ENCODE assay signal across 8 cellular contexts in the genomic region with DNA sequence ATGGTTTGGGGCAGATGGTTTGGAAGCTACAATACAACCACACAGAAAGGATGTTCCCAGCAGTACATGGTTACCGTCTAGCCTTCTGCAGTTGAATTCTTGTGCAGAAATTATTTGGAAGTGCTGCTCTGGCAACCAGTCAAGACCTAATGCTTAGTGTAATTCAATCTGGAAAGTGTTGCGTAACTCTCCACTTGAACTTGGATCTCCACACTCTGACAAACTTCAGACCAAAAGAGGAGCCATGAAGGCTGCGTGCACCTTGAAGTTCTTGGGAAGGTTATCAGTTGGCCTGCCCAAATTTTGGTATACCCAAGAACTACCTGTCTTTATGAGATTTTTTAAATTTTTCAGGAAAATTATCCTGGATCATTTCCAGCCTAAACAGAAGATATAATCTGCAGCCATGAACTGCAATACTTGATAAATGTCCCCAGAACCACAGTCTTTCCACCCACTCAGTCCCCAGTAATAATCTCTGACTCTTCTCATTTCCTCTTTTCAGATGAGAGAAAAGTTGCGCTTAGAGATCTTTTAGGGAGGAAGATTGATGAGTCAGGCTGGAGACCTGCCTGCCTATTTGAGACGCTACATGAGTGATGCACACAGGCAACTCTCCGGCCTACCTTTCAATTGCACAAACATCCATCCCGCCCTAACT.
A peak's percentile ranks its signal among the peaks of the same experiment; 100 is the strongest.
DNase-seq lines count a peak whose midpoint lies in the region; ATAC-seq and TF ChIP-seq lines count a peak whose summit lies in the region.

No MANE protein-coding gene starts in this region.

- peaks cover 6% of the 10 kb centered on the region for H3K36me3 Mint-ChIP-seq in activated CD4-positive, alpha-beta memory T cell treated with anti-CD3 and anti-CD28 coated beads, Interleukin-2, amount 10 ng/mL, durations not matched to agents 7 days and 5 days (ENCODE audit: low read depth)

- no peak for TF ChIP-seq POLR2A in lower leg skin (IDR thresholded peaks at IDR 0.05)

- no peak overlapping the region for H3K4me3 ChIP-seq in lower leg skin (ENCODE audit: low read depth, poor library complexity, severe bottlenecking)

- TF ChIP-seq CTCF in lower leg skin (IDR thresholded peaks at IDR 0.05): no peak

- H3K9me3 Mint-ChIP-seq in activated CD4-positive, alpha-beta memory T cell treated with anti-CD3 and anti-CD28 coated beads, Interleukin-2, amount 10 ng/mL, durations not matched to agents 7 days and 5 days: no peaks in the 10 kb centered on the region

- H3K4me3 Mint-ChIP-seq in activated CD4-positive, alpha-beta memory T cell treated with anti-CD3 and anti-CD28 coated beads, Interleukin-2, amount 10 ng/mL, durations not matched to agents 7 days and 5 days: no peak overlapping the region

- WGBS in lower leg skin, 2 donors: 50 to 64% methylated on average over 7 of the region's 7 CpGs

- no peak overlapping the region for H3K27ac Mint-ChIP-seq in activated CD4-positive, alpha-beta memory T cell treated with anti-CD3 and anti-CD28 coated beads, Interleukin-2, amount 10 ng/mL, durations not matched to agents 7 days and 5 days

- POLR2A ChIA-PET in activated CD4-positive, alpha-beta memory T cell treated with anti-CD3 and anti-CD28 coated beads, Interleukin-2, amount 10 ng/mL, durations not matched to agents 7 days and 5 days (lab: Charles Lee): no interaction called here

- H3K4me1 Mint-ChIP-seq in activated CD4-positive, alpha-beta memory T cell treated with anti-CD3 and anti-CD28 coated beads, Interleukin-2, amount 10 ng/mL, durations not matched to agents 7 days and 5 days: no peaks in the 10 kb centered on the region

- H3K27me3 Mint-ChIP-seq in activated CD4-positive, alpha-beta memory T cell treated with anti-CD3 and anti-CD28 coated beads, Interleukin-2, amount 10 ng/mL, durations not matched to agents 7 days and 5 days: no peaks in the 10 kb centered on the region

- intact Hi-C loops in lower leg skin (cut with DNase I; ENCODE audit: low total_unique reads): no loop called here

- CTCF ChIA-PET in activated CD4-positive, alpha-beta memory T cell treated with anti-CD3 and anti-CD28 coated beads, Interleukin-2, amount 10 ng/mL, durations not matched to agents 7 days and 5 days (lab: Charles Lee): interaction anchor here (3.3 kb wide), 1 partner anchor 10 kb away, joined by 15 read pairs; no protein-coding TSS in a partner anchor

- peak; percentile 61 for ATAC-seq in GM18508 (IDR thresholded peaks at IDR 0.05; ENCODE audit: insufficient read depth, unreplicated experiment)
- ATAC-seq in HG02973 (IDR thresholded peaks at IDR 0.05; ENCODE audit: unreplicated experiment): peak; percentile 77
- no peak for ATAC-seq in GM19324 (IDR thresholded peaks at IDR 0.05; ENCODE audit: low FRiP score, unreplicated experiment)

- DNase-seq in SIG-M5 (lab: John Stamatoyannopoulos, UW) (peak; percentile 20), iris pigment epithelial cell (ENCODE audit: low read depth) (peak; percentile 95), lower leg skin (ENCODE audit: low spot score in 2 of 2) (no peak), T-helper 1 cell (no peak)
- no peak for DNase-seq in activated CD4-positive, alpha-beta memory T cell treated with anti-CD3 and anti-CD28 coated beads, Interleukin-2, amount 10 ng/mL, durations not matched to agents 7 days and 5 days

Comparison
In these comparisons a context has a peak if more than half of its experiments do, and no peak if none do; other contexts are left out.
1. DNase-seq: peak in SIG-M5 (single experiment) and iris pigment epithelial cell (single experiment); none in lower leg skin (0 of 2), T-helper 1 cell (0 of 5) and activated CD4-positive, alpha-beta memory T cell treated with anti-CD3 and anti-CD28 coated beads, Interleukin-2, amount 10 ng/mL, durations not matched to agents 7 days and 5 days (single experiment).